Comparison of ENCODE assay signal across 12 cellular contexts in genomic region chr1:170494369-170494768, GRCh38. TPM values are rescaled to one million over a fixed set of nuclear protein-coding genes. Genes with fewer than 3 reads are reported as not detected.
DNase-seq lines count a peak whose midpoint lies in the region; ATAC-seq and TF ChIP-seq lines count a peak whose summit lies in the region.
"Had no signal": no experiment of that assay in that cellular context is flagged by ENCODE, and none has a peak within 500 bp of the region (broad histone marks: within the 10 kb centered on the region; RNA-seq: fewer than 3 reads in every experiment).

No MANE protein-coding gene starts in this region.

- H3K4me1 Mint-ChIP-seq in stimulated activated memory B cell treated with anti-CD40 and anti-IgM and Interleukin-4, amounts not matched to agents 10 μg/mL and 1 μg/mL and 100 μg/mL, for 72 hours = no peaks in the 10 kb centered on the region

- H3K4me1 ChIP-seq in BLaER1 treated with 17β-estradiol and CSF1 and Interleukin-3, amounts not matched to agents 10 nM and 100 nM = peaks cover 13 to 19% (median 17%) of the 10 kb centered on the region in 10 experiments
- peaks cover 10% of the 10 kb centered on the region for H3K4me1 ChIP-seq in lower lobe of right lung

- no peaks in the 10 kb centered on the region for H3K27me3 ChIP-seq in BLaER1 treated with 17β-estradiol and CSF1 and Interleukin-3, amounts not matched to agents 10 nM and 100 nM
- no peaks in the 10 kb centered on the region for H3K27me3 ChIP-seq in lower lobe of right lung (ENCODE audit: low read depth)

- H3K27ac ChIP-seq in BLaER1 treated with 17β-estradiol and CSF1 and Interleukin-3, amounts not matched to agents 10 nM and 100 nM = peak overlapping the region in 9 of 11 experiments; percentile 11 to 60 (median 45); a peak in 15 of 22 replicates
- H3K27ac ChIP-seq in lower lobe of right lung = no peak overlapping the region

- no peaks in the 10 kb centered on the region for H4K20me1 ChIP-seq in BLaER1 treated with 17β-estradiol and CSF1 and Interleukin-3, amounts not matched to agents 10 nM and 100 nM

- peaks cover 8% of the 10 kb centered on the region for H3K27me3 Mint-ChIP-seq in stimulated activated memory B cell treated with anti-CD40 and anti-IgM and Interleukin-4, amounts not matched to agents 10 μg/mL and 1 μg/mL and 100 μg/mL, for 72 hours

- H3K9me3 Mint-ChIP-seq in stimulated activated memory B cell treated with anti-CD40 and anti-IgM and Interleukin-4, amounts not matched to agents 10 μg/mL and 1 μg/mL and 100 μg/mL, for 72 hours = no peaks in the 10 kb centered on the region
- H3K9me3 Mint-ChIP-seq: CD14-positive monocyte had no signal

- H3K9me3 ChIP-seq in BLaER1 treated with 17β-estradiol and CSF1 and Interleukin-3, amounts not matched to agents 10 nM and 100 nM (replicated peaks in 1 of 11) = no peaks in the 10 kb centered on the region
- no peaks in the 10 kb centered on the region for H3K9me3 ChIP-seq in lower lobe of right lung

- peak; percentile 32 to 56 for ATAC-seq in lower lobe of right lung
- ATAC-seq in stimulated activated memory B cell treated with anti-CD40 and anti-IgM and Interleukin-4, amounts not matched to agents 10 μg/mL and 1 μg/mL and 100 μg/mL, for 72 hours = no peak
- ATAC-seq: T-helper 17 cell had no signal

- H3K4me3 Mint-ChIP-seq in stimulated activated memory B cell treated with anti-CD40 and anti-IgM and Interleukin-4, amounts not matched to agents 10 μg/mL and 1 μg/mL and 100 μg/mL, for 72 hours = no peak overlapping the region
- H3K4me3 Mint-ChIP-seq: T-helper 17 cell had no signal

- H3K36me3 Mint-ChIP-seq in stimulated activated memory B cell treated with anti-CD40 and anti-IgM and Interleukin-4, amounts not matched to agents 10 μg/mL and 1 μg/mL and 100 μg/mL, for 72 hours = no peaks in the 10 kb centered on the region
- H3K36me3 Mint-ChIP-seq: CD14-positive monocyte had no signal

- TF ChIP-seq POLR2A in NB4 (IDR thresholded peaks at IDR 0.05; ENCODE audit: extremely low read depth, insufficient read length) = no peak

- no peak overlapping the region for H3K27ac Mint-ChIP-seq in stimulated activated memory B cell treated with anti-CD40 and anti-IgM and Interleukin-4, amounts not matched to agents 10 μg/mL and 1 μg/mL and 100 μg/mL, for 72 hours
- H3K27ac Mint-ChIP-seq: CD14-positive monocyte, T-helper 17 cell had no signal

- H3K4me2 ChIP-seq in BLaER1 treated with 17β-estradiol and CSF1 and Interleukin-3, amounts not matched to agents 10 nM and 100 nM = peak overlapping the region; percentile 46 to 82 (median 71)

- no peak overlapping the region for H3K9ac ChIP-seq in BLaER1 treated with 17β-estradiol and CSF1 and Interleukin-3, amounts not matched to agents 10 nM and 100 nM

- peak; percentile 39 for DNase-seq in NB4 (ENCODE audit: low read depth)
- peak; percentile 63 to 88 for DNase-seq in cardiac fibroblast (ENCODE audit: low read depth in 2 of 2)
- DNase-seq in lower lobe of right lung = no peak
- no peak for DNase-seq in stimulated activated CD4-positive, alpha-beta T cell treated with anti-CD3 and anti-CD28 coated beads, Interleukin-12 subunit alpha, Interleukin-12 subunit beta, amount 100 ng/mL, for 4 hours
- no peak for DNase-seq in OCI-M2 (lab: John Stamatoyannopoulos, UW; ENCODE audit: unreplicated experiment)
- DNase-seq in activated CD8-positive, alpha-beta memory T cell treated with anti-CD3 and anti-CD28 coated beads, Interleukin-2, amount 50 U/mL, for 4 hours = no peak
- DNase-seq: GOT3, NCI-H446 treated with DMSO at 0.1 percent for 48 hours, T-helper 17 cell had no signal

- peak overlapping the region in 1 of 10 experiments; percentile 16; a peak in 1 of 20 replicates for H3K4me3 ChIP-seq in BLaER1 treated with 17β-estradiol and CSF1 and Interleukin-3, amounts not matched to agents 10 nM and 100 nM
- H3K4me3 ChIP-seq in NB4 (ENCODE audit: low read depth, low read length) (no peak overlapping the region), cardiac fibroblast (replicated peaks in 1 of 2; ENCODE audit: low read depth in 2 of 2, low read length in 2 of 2) (no peak overlapping the region), lower lobe of right lung (no peak overlapping the region)

- no peaks in the 10 kb centered on the region for H3K36me3 ChIP-seq in BLaER1 treated with 17β-estradiol and CSF1 and Interleukin-3, amounts not matched to agents 10 nM and 100 nM
- no peaks in the 10 kb centered on the region for H3K36me3 ChIP-seq in lower lobe of right lung

- no peak for TF ChIP-seq CTCF in NB4 (IDR thresholded peaks at IDR 0.05; ENCODE audit: low read depth, low read length)
- TF ChIP-seq CTCF in cardiac fibroblast (IDR thresholded peaks at IDR 0.05; ENCODE audit: low read depth, low read length) = no peak
- no peak for TF ChIP-seq CTCF in lower lobe of right lung (IDR thresholded peaks at IDR 0.05)

- intact Hi-C loops in lower lobe of right lung (cut with DNase I) = no loop called here

RNA-seq across cellular contexts. Expression of gene GORAB, which starts 37.6 kb away (rescaled TPM):
- 12.2 TPM for total RNA-seq in lower lobe of right lung

Comparison
In these comparisons a context has a peak if more than half of its experiments do, and no peak if none do; other contexts are left out.
1. DNase-seq: peak in NB4 (single experiment) and cardiac fibroblast (2 of 2); none in lower lobe of right lung (single experiment), stimulated activated CD4-positive, alpha-beta T cell treated with anti-CD3 and anti-CD28 coated beads, Interleukin-12 subunit alpha, Interleukin-12 subunit beta, amount 100 ng/mL, for 4 hours (single experiment), OCI-M2 (single experiment) and activated CD8-positive, alpha-beta memory T cell treated with anti-CD3 and anti-CD28 coated beads, Interleukin-2, amount 50 U/mL, for 4 hours (single experiment).